ENCODE assay signal across 8 cellular contexts in genomic region chr11:9264381-9265210, GRCh38. TPM values are rescaled to one million over a fixed set of nuclear protein-coding genes. Genes with fewer than 3 reads are reported as not detected.
DNase-seq lines count a peak whose midpoint lies in the region; ATAC-seq and TF ChIP-seq lines count a peak whose summit lies in the region.

No MANE protein-coding gene starts in this region.

- H3K27me3 ChIP-seq in BE2C (no peaks in the 10 kb centered on the region), breast epithelium (no peaks in the 10 kb centered on the region), gastrocnemius medialis (no peaks in the 10 kb centered on the region)

- intact Hi-C loops in breast epithelium (cut with DNase I; ENCODE audit: low total_unique reads): no loop called here
- intact Hi-C loops in gastrocnemius medialis (cut with DNase I; ENCODE audit: low total_unique reads): loop anchor here (2.0 kb wide), 2 partner anchors 50 to 120 kb away; partner anchors contain the start of genes IPO7 and TMEM41B

- peak overlapping the region; percentile 86 for H3K4me3 Mint-ChIP-seq in T-helper 1 cell treated with Interleukin-12 subunit alpha and Interleukin-12 subunit beta and Interleukin-4 antibody, amounts not matched to agents 30 μg/mL and 1 μg/mL, for 36 hours

- ATAC-seq in GM19372 (IDR thresholded peaks at IDR 0.05; ENCODE audit: low read depth, unreplicated experiment) (peak; percentile 5), HG03571 (IDR thresholded peaks at IDR 0.05; ENCODE audit: unreplicated experiment) (peak; percentile 14), gastrocnemius medialis (peak; percentile 65 to 66)

- DNase-seq in BE2C (peak; percentile 16), breast epithelium (ENCODE audit: low spot score in 2 of 2) (peak in 1 of 2 donors; percentile 43), iPS-NIHi11 (ENCODE audit: low spot score) (peak; percentile 26), gastrocnemius medialis (peak; percentile 38 to 56), iPS-NIHi7 (ENCODE audit: extremely low spot score) (no peak)

- no peaks in the 10 kb centered on the region for H3K9me3 Mint-ChIP-seq in T-helper 1 cell treated with Interleukin-12 subunit alpha and Interleukin-12 subunit beta and Interleukin-4 antibody, amounts not matched to agents 30 μg/mL and 1 μg/mL, for 36 hours

- H3K4me3 ChIP-seq in BE2C (ENCODE audit: low read depth, low read length) (peak overlapping the region; percentile 77), breast epithelium (peak overlapping the region; percentile 76 to 93 (median 89)), gastrocnemius medialis (peak overlapping the region; percentile 83 to 97 (median 90))

- H3K4me1 ChIP-seq in BE2C (no peaks in the 10 kb centered on the region), breast epithelium (no peaks in the 10 kb centered on the region), gastrocnemius medialis (peaks cover 13 to 20% of the 10 kb centered on the region in 2 donors)

- H3K27me3 Mint-ChIP-seq in T-helper 1 cell treated with Interleukin-12 subunit alpha and Interleukin-12 subunit beta and Interleukin-4 antibody, amounts not matched to agents 30 μg/mL and 1 μg/mL, for 36 hours (ENCODE audit: low read depth): peaks cover 56% of the 10 kb centered on the region

- peaks cover 35% of the 10 kb centered on the region for H3K4me1 Mint-ChIP-seq in T-helper 1 cell treated with Interleukin-12 subunit alpha and Interleukin-12 subunit beta and Interleukin-4 antibody, amounts not matched to agents 30 μg/mL and 1 μg/mL, for 36 hours (ENCODE audit: low read depth)

- H3K36me3 ChIP-seq in BE2C (no peaks in the 10 kb centered on the region), breast epithelium (no peaks in the 10 kb centered on the region), gastrocnemius medialis (no peaks in the 10 kb centered on the region)

- TF ChIP-seq POLR2A in breast epithelium (IDR thresholded peaks at IDR 0.05): peak; percentile 22
- TF ChIP-seq POLR2A in gastrocnemius medialis (IDR thresholded peaks at IDR 0.05): peak; percentile 19 to 51

- in situ Hi-C loops in gastrocnemius medialis (cut with MboI; ENCODE audit: low sequenced_read_pairs in 4 of 4): no loop called here

- peak overlapping the region; percentile 88 for H3K27ac Mint-ChIP-seq in T-helper 1 cell treated with Interleukin-12 subunit alpha and Interleukin-12 subunit beta and Interleukin-4 antibody, amounts not matched to agents 30 μg/mL and 1 μg/mL, for 36 hours

- H3K27ac ChIP-seq in breast epithelium (peak overlapping the region; percentile 94 to 96), gastrocnemius medialis (peak overlapping the region; percentile 80 to 94 (median 89))

- H3K9me3 ChIP-seq in BE2C (no peaks in the 10 kb centered on the region), breast epithelium (no peaks in the 10 kb centered on the region), gastrocnemius medialis (no peaks in the 10 kb centered on the region)

- H3K36me3 Mint-ChIP-seq in T-helper 1 cell treated with Interleukin-12 subunit alpha and Interleukin-12 subunit beta and Interleukin-4 antibody, amounts not matched to agents 30 μg/mL and 1 μg/mL, for 36 hours (ENCODE audit: low read depth): peaks cover 2% of the 10 kb centered on the region

- no peak for TF ChIP-seq CTCF in BE2C (IDR thresholded peaks at IDR 0.05; ENCODE audit: low read depth, low read length)
- no peak for TF ChIP-seq CTCF in breast epithelium (IDR thresholded peaks at IDR 0.05)
- no peak for TF ChIP-seq CTCF in gastrocnemius medialis (IDR thresholded peaks at IDR 0.05 in 4 of 5, conservative IDR thresholded peaks at IDR 0.05 in 1 of 5)

RNA-seq across cellular contexts. Expression of gene DENND5A, which starts 0.6 kb away (rescaled TPM):
- polyA plus RNA-seq in BE2C (2012; ENCODE audit: insufficient read depth, insufficient read length, low read depth): 15.0 TPM
- total RNA-seq in breast epithelium (100 to 1,000 TPM in 2 of 3 donors, 10 to 100 TPM in 1; 63.5 to 124 (median 118) TPM), gastrocnemius medialis (10 to 100 TPM; 29.1 to 33.1 (median 31.5) TPM)

RNA-seq across cellular contexts. Expression of gene TMEM41B, which starts 49.8 kb away (rescaled TPM):
- 10.9 TPM for polyA plus RNA-seq in BE2C (2012; ENCODE audit: insufficient read depth, insufficient read length, low read depth)
- total RNA-seq in breast epithelium (10 to 100 TPM; 19.2 to 42.3 (median 38.0) TPM), gastrocnemius medialis (10 to 100 TPM in 3 of 4 donors, 1 to 10 TPM in 1; 9.4 to 24.9 (median 15.5) TPM)

Comparison
In these comparisons a context has a peak if more than half of its experiments do, and no peak if none do; other contexts are left out.
1. ATAC-seq: peak in every context shown above with its lines; median percentile 66 in gastrocnemius medialis; 14 in HG03571; 5 in GM19372.